ENCODE assay signal across 16 cellular contexts in the genomic region with DNA sequence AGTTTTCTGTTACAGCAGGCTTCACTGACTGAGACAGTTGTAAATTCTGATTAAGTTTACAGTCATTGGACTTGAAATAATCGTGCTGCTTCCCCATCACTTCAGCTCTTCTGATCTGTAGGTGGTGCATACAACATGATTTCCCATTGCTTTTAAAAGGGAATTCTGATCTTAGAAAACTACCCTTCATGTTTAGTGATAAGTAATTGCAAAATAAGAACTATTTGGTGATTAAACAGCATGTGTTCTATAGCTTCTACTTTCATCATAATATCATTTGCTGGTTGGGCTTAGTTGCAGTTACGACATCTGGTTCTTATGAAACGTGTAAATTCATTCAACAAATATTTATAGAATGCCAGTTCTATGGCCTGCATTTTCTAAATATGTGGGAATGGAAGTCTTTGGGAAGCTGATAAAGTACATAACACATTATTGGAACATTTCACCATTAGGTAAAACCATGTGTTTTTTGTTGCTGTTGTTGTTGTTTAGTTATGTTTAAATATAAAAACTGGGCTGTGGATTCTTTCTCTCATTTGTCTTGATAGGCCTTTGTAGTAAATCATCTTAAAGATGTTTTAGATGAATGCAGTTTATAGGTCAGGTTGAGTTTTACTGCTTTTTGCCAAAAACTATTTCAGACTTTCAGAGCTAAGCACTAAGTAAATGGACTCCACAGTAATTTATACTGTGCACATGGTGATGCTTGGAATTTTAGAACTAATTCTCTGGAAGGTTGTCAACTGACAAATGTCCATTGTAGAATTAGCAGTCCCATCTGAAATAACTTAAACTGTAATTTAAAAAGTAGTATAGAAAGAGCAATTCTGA. TPM values are rescaled to one million over a fixed set of nuclear protein-coding genes. Genes with fewer than 3 reads are reported as not detected.
A peak's percentile ranks its signal among the peaks of the same experiment; 100 is the strongest.
DNase-seq lines count a peak whose midpoint lies in the region; ATAC-seq, FAIRE-seq and TF ChIP-seq lines count a peak whose summit lies in the region.
"Had no signal": no experiment of that assay in that cellular context is flagged by ENCODE, and none has a peak within 500 bp of the region (broad histone marks: within the 10 kb centered on the region; RNA-seq: fewer than 3 reads in every experiment).

No MANE protein-coding gene starts in this region.

- POLR2A ChIA-PET in HepG2 (lab: Yijun Ruan, JAX): no interaction called here

- no peaks in the 10 kb centered on the region for H3K27me3 ChIP-seq in brain microvascular endothelial cell (replicated peaks)
- no peaks in the 10 kb centered on the region for H3K27me3 ChIP-seq in HepG2 (ENCODE audit: control insufficient read depth in 1 of 2, insufficient read depth in 2 of 2, low read length in 2 of 2)

- no peaks in the 10 kb centered on the region for H4K20me1 ChIP-seq in HepG2 (ENCODE audit: insufficient read depth, low read length)

- 77% methylated on average over 3 of the region's 3 CpGs for WGBS in HepG2 (ENCODE audit: low lambda C conversion rate)

- ATAC-seq in HepG2: no peak
- ATAC-seq in HG03571 (IDR thresholded peaks at IDR 0.05; ENCODE audit: unreplicated experiment): no peak
- ATAC-seq in activated T-helper 17 cell treated with anti-CD3 and anti-CD28 coated beads, Interleukin-2, amount 50 U/mL, for 72 hours (replicated peaks): no peak
- ATAC-seq in HG02610 (IDR thresholded peaks at IDR 0.05; ENCODE audit: unreplicated experiment): no peak
- ATAC-seq: effector memory CD8-positive, alpha-beta T cell; stimulated activated effector memory CD8-positive, alpha-beta T cell treated with anti-CD3 and anti-CD28 coated beads, Interleukin-12 subunit alpha, Interleukin-12 subunit beta, amount 100 ng/mL, for 72 hours had no signal

- no peaks in the 10 kb centered on the region for H3K27me3 Mint-ChIP-seq in activated T-helper 17 cell treated with anti-CD3 and anti-CD28 coated beads, Interleukin-2, amount 50 U/mL, for 72 hours
- H3K27me3 Mint-ChIP-seq: effector memory CD8-positive, alpha-beta T cell had no signal

- FAIRE-seq in HepG2 (lab: Jason Lieb, UNC): no peak
- FAIRE-seq: HTR-8/SVneo had no signal

- H3K27ac ChIP-seq in brain microvascular endothelial cell (peak overlapping the region; percentile 88), HepG2 (ENCODE audit: extremely low read length, insufficient read depth, low read length) (no peak overlapping the region)

- no peaks in the 10 kb centered on the region for H3K79me2 ChIP-seq in HepG2 (ENCODE audit: insufficient read depth, low read length)

- no peak overlapping the region for H2AFZ ChIP-seq in HepG2 (ENCODE audit: low read length)

- H3K4me2 ChIP-seq in HepG2 (ENCODE audit: low read depth, low read length): no peak overlapping the region

- H3K4me3 ChIP-seq in brain microvascular endothelial cell (ENCODE audit: low read depth, low read length): no peak overlapping the region
- H3K4me3 ChIP-seq in HepG2 (replicated peaks in 1 of 3; ENCODE audit: insufficient read depth in 1 of 3, low read depth in 2 of 3, low read length in 3 of 3): no peak overlapping the region

- no peak for TF ChIP-seq POLR2A in HepG2 (IDR thresholded peaks at IDR 0.05; ENCODE audit: insufficient read depth in 1 of 2, low read depth in 2 of 2, low read length in 2 of 2)

- H3K4me1 Mint-ChIP-seq in activated T-helper 17 cell treated with anti-CD3 and anti-CD28 coated beads, Interleukin-2, amount 50 U/mL, for 72 hours: no peaks in the 10 kb centered on the region
- H3K4me1 Mint-ChIP-seq: stimulated activated effector memory CD8-positive, alpha-beta T cell treated with anti-CD3 and anti-CD28 coated beads, Interleukin-12 subunit alpha, Interleukin-12 subunit beta, amount 100 ng/mL, for 72 hours had no signal

- H3K4me3 Mint-ChIP-seq in activated T-helper 17 cell treated with anti-CD3 and anti-CD28 coated beads, Interleukin-2, amount 50 U/mL, for 72 hours: no peak overlapping the region
- H3K4me3 Mint-ChIP-seq: activated naive CD4-positive, alpha-beta T cell treated with anti-CD3 and anti-CD28 coated beads, Interleukin-2, amount 50 U/mL, for 24 hours; effector memory CD8-positive, alpha-beta T cell; neural crest cell; stimulated activated effector memory CD8-positive, alpha-beta T cell treated with anti-CD3 and anti-CD28 coated beads, Interleukin-12 subunit alpha, Interleukin-12 subunit beta, amount 100 ng/mL, for 72 hours had no signal

- in situ Hi-C loops in brain microvascular endothelial cell (cut with HindIII; ENCODE audit: low pct_ligation_motif_present, low sequenced_read_pairs): no loop called here
- in situ Hi-C loops in HepG2 (cut with HindIII; ENCODE audit: extremely low pct_ligation_motif_present, low pct_unique_long_range_greater_than_20kb): no loop called here

- H3K9me3 Mint-ChIP-seq in activated T-helper 17 cell treated with anti-CD3 and anti-CD28 coated beads, Interleukin-2, amount 50 U/mL, for 72 hours: peaks cover 19% of the 10 kb centered on the region
- H3K9me3 Mint-ChIP-seq: neural crest cell had no signal

- intact Hi-C loops in HepG2 (cut with micrococcal nuclease; ENCODE audit: unreplicated experiment): no loop called here

- TF ChIP-seq CTCF in brain microvascular endothelial cell (IDR thresholded peaks at IDR 0.05; ENCODE audit: low read depth, low read length, missing control alignments) (no peak), HepG2 (CRISPR knock-in tag; IDR thresholded peaks at IDR 0.05) (no peak)

- H3K36me3 Mint-ChIP-seq in activated T-helper 17 cell treated with anti-CD3 and anti-CD28 coated beads, Interleukin-2, amount 50 U/mL, for 72 hours (ENCODE audit: low read depth): no peaks in the 10 kb centered on the region
- H3K36me3 Mint-ChIP-seq: activated naive CD4-positive, alpha-beta T cell treated with anti-CD3 and anti-CD28 coated beads, Interleukin-2, amount 50 U/mL, for 24 hours; stimulated activated effector memory CD8-positive, alpha-beta T cell treated with anti-CD3 and anti-CD28 coated beads, Interleukin-12 subunit alpha, Interleukin-12 subunit beta, amount 100 ng/mL, for 72 hours had no signal

- CTCF ChIA-PET in HepG2 (lab: Yijun Ruan, JAX; ENCODE audit: low intra/inter-chr PET ratio, low total read pairs): no interaction called here

- no peak for TF ChIP-seq RAD21 in HepG2 (CRISPR knock-in tag; IDR thresholded peaks at IDR 0.05)

- TF ChIP-seq EP300 in HepG2 (IDR thresholded peaks at IDR 0.05; ENCODE audit: low read depth in 2 of 2, low read length in 2 of 2) (no peak), HepG2 (CRISPR knock-in tag; IDR thresholded peaks at IDR 0.05; ENCODE audit: borderline replicate concordance) (no peak)

- no peak overlapping the region for H3K27ac Mint-ChIP-seq in activated T-helper 17 cell treated with anti-CD3 and anti-CD28 coated beads, Interleukin-2, amount 50 U/mL, for 72 hours
- H3K27ac Mint-ChIP-seq: activated naive CD4-positive, alpha-beta T cell treated with anti-CD3 and anti-CD28 coated beads, Interleukin-2, amount 50 U/mL, for 24 hours; effector memory CD8-positive, alpha-beta T cell; stimulated activated effector memory CD8-positive, alpha-beta T cell treated with anti-CD3 and anti-CD28 coated beads, Interleukin-12 subunit alpha, Interleukin-12 subunit beta, amount 100 ng/mL, for 72 hours had no signal

- H3K9me3 ChIP-seq in HepG2 (ENCODE audit: low read length): no peaks in the 10 kb centered on the region

- BruUV-seq in HepG2 (replicated peaks; lab: Mats Ljungman, UMichigan): no TSS peak

- H3K4me1 ChIP-seq in HepG2 (ENCODE audit: insufficient read depth, low read length): peaks cover 7% of the 10 kb centered on the region

- DNase-seq in A172 (ENCODE audit: low spot score) (peak; percentile 62), HS-5 (ENCODE audit: low read depth) (peak; percentile 78), brain microvascular endothelial cell (peak; percentile 51), HepG2 (ENCODE audit: low spot score) (no peak), SIG-M5 (lab: John Stamatoyannopoulos, UW) (no peak)
- DNase-seq: ACHN; activated CD8-positive, alpha-beta memory T cell treated with anti-CD3 and anti-CD28 coated beads for 24 hours; effector memory CD8-positive, alpha-beta T cell; NCI-H146 had no signal

- H3K9ac ChIP-seq in HepG2 (ENCODE audit: insufficient read depth, low read depth, low read length): no peak overlapping the region

- no peaks in the 10 kb centered on the region for H3K36me3 ChIP-seq in brain microvascular endothelial cell (replicated peaks)
- H3K36me3 ChIP-seq in HepG2 (replicated peaks in 1 of 2; ENCODE audit: control insufficient read depth in 1 of 2, insufficient read depth in 2 of 2, low read length in 2 of 2): no peaks in the 10 kb centered on the region

TF ChIP-seq in HepG2, 621 proteins besides CTCF, POLR2A, EP300 and RAD21:
- TF ChIP-seq CEBPB (IDR thresholded peaks at IDR 0.05; ENCODE audit: borderline replicate concordance, low read depth, low read length) (0 out of 2 replicates have a peak, but pooled peaks have one; percentile 24), THYN1 (CRISPR knock-in tag; IDR thresholded peaks at IDR 0.05; ENCODE audit: borderline replicate concordance, low read depth) (no peak)

RNA-seq across cellular contexts. Expression of a gene that starts 13.1 kb away (rescaled TPM):
- total RNA-seq in A172 (2014; rRNA removed; shearing (Covaris generic)): 51.4 and 55.1 TPM in 2 replicates
- total RNA-seq in HepG2 (2016; rRNA removed; fragmentation: Illumina TruSeq; extraction: Trizol): 5.7 and 8.8 TPM in 2 replicates
- 1.9 and 2.0 TPM in 2 replicates for total RNA-seq in HepG2 (2016; cell fraction: cytosol; rRNA removed; fragmentation: Illumina TruSeq; extraction: Trizol; ENCODE audit: low read depth)
- total RNA-seq in HepG2 (2016; cell fraction: insoluble cytoplasmic fraction; rRNA removed; fragmentation: Illumina TruSeq; extraction: Trizol): 5.8 and 7.5 TPM in 2 replicates
- 2.5 and 2.9 TPM in 2 replicates for total RNA-seq in HepG2 (2016; cell fraction: membrane; rRNA removed; fragmentation: Illumina TruSeq; extraction: Trizol)
- 5.6 and 7.8 TPM in 2 replicates for total RNA-seq in HepG2 (2016; cell fraction: nucleus; rRNA removed; fragmentation: Illumina TruSeq; extraction: Trizol)
- 2.5 and 3.5 TPM in 2 replicates for polyA plus RNA-seq in HepG2 (2011; rRNA removed)
- polyA plus RNA-seq in HepG2 (2011; cell fraction: cytosol; rRNA removed): 1.5 and 1.8 TPM in 2 replicates
- 0.95 and 1.2 TPM in 2 replicates for polyA plus RNA-seq in HepG2 (2011; cell fraction: nucleus; rRNA removed)
- polyA plus RNA-seq in HepG2 (2012): 3.1 and 4.0 TPM in 2 replicates
- 0.59 and 0.60 TPM in 2 replicates for polyA plus RNA-seq in HepG2 (2016; cell fraction: cytosol; fragmentation: Illumina TruSeq; extraction: Trizol; ENCODE audit: low read depth)
- polyA plus RNA-seq in HepG2 (2016; cell fraction: insoluble cytoplasmic fraction; fragmentation: Illumina TruSeq; extraction: Trizol; ENCODE audit: low read depth): 5.0 and 6.6 TPM in 2 replicates
- polyA plus RNA-seq in HepG2 (2016; cell fraction: membrane; fragmentation: Illumina TruSeq; extraction: Trizol; ENCODE audit: low read depth): 0.89 and 1.1 TPM in 2 replicates
- polyA plus RNA-seq in HepG2 (2016; cell fraction: nucleus; fragmentation: Illumina TruSeq; extraction: Trizol; ENCODE audit: insufficient read depth, low read depth): 6.3 and 6.8 TPM in 2 replicates
- polyA minus RNA-seq in HepG2 (2011; rRNA and poly(A)+ RNA removed; ENCODE audit: low replicate concordance): 1.9 and 8.5 TPM in 2 replicates
- 2.9 and 4.9 TPM in 2 replicates for polyA minus RNA-seq in HepG2 (2011; cell fraction: cytosol; rRNA and poly(A)+ RNA removed)
- 8.8 and 10.6 TPM in 2 replicates for polyA minus RNA-seq in HepG2 (2011; cell fraction: nucleus; rRNA and poly(A)+ RNA removed)
- not detected for total RNA-seq in activated T-helper 17 cell treated with anti-CD3 and anti-CD28 coated beads, Interleukin-2, amount 50 U/mL, for 72 hours

Comparison
In these comparisons a context has a peak if more than half of its experiments do, and no peak if none do; other contexts are left out.
1. DNase-seq: peak in A172 (single experiment), HS-5 (single experiment) and brain microvascular endothelial cell (single experiment); none in HepG2 (single experiment) and SIG-M5 (single experiment).